Comparison of ENCODE assay signal across 12 cellular contexts in the genomic region with DNA sequence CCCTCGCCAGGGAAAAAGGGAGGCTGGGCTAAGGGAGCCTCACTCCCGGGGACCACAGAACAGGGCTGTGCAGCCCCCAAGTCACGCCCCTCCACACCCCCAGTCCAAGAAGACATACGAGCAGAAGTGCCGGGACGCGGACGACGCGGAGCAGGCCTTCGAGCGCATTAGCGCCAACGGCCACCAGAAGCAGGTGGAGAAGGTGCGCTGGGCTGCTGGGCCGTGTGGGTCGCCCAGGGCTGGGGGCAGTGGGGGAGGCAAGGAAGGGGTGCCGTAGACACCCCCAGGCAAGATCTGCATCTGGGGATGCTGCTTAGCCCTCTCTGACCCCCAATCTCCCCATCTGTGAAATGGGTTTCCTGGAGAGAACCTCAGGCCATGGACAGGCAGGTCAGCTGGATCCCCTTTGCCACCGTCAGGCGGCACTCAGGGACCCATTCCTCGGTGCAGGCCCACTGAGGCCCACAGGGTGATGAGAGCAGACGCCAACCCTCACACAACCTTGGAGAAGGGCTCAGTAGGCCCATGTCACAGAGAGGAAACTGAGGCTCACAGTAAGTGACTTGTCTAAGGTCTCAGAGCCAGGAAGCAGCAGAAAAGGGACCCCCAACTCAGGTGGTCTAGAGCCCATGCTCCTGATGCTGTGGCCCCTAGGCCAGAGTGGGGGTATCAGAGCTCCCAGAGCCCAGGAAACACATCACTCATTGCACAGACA. TPM values are rescaled to one million over a fixed set of nuclear protein-coding genes. Genes with fewer than 3 reads are reported as not detected.
DNase-seq lines count a peak whose midpoint lies in the region; ATAC-seq, FAIRE-seq and TF ChIP-seq lines count a peak whose summit lies in the region.
"Had no signal": no experiment of that assay in that cellular context is flagged by ENCODE, and none has a peak within 500 bp of the region (broad histone marks: within the 10 kb centered on the region; RNA-seq: fewer than 3 reads in every experiment).

No MANE protein-coding gene starts in this region.

- TF ChIP-seq POLR2A in H1 (IDR thresholded peaks at IDR 0.05; ENCODE audit: control extremely low read depth in 1 of 2, low read depth in 2 of 2, low read length in 2 of 2): no peak

- H2BK120ac ChIP-seq in H1 (replicated peaks; ENCODE audit: low read depth, low read length) (no peak overlapping the region), mesenchymal stem cell (ENCODE audit: low read depth, low read length) (no peak overlapping the region)

- H2BK20ac ChIP-seq in H1 (ENCODE audit: low read length): no peak overlapping the region; the same call in 1 of the 2 replicates

- no peaks in the 10 kb centered on the region for H3K9me3 Mint-ChIP-seq in MCF 10A (ENCODE audit: unreplicated experiment)

- no peak for ATAC-seq in upper lobe of right lung
- ATAC-seq in GM21515 (IDR thresholded peaks at IDR 0.05; ENCODE audit: unreplicated experiment): no peak
- ATAC-seq in HG03025 (IDR thresholded peaks at IDR 0.05; ENCODE audit: low FRiP score, unreplicated experiment): no peak

- FAIRE-seq in H1 (lab: Jason Lieb, UNC): no peak
- FAIRE-seq: colon had no signal

- WGBS in mammary epithelial cell (ENCODE audit: low coverage, missing lambda C conversion rate): 66% methylated on average over 8 of the region's 22 CpGs
- 50% methylated on average over 22 of the region's 22 CpGs; no CpG with 5 or more reads in 1 of the 2 experiments for WGBS in H1 (ENCODE audit: extremely low coverage in 1 of 2, insufficient coverage in 1 of 2, insufficient read length in 1 of 2, insufficient replicate concordance in 2 of 2, low coverage in 1 of 2, low lambda C conversion rate in 2 of 2, missing lambda C conversion rate in 1 of 2), 2 experiments
- WGBS in mesenchymal stem cell: 54% methylated on average over 21 of the region's 22 CpGs

- in situ Hi-C loops in mammary epithelial cell (cut with MboI; ENCODE audit: low sequenced_read_pairs in 2 of 2): no loop called here

- H4K20me1 ChIP-seq in mammary epithelial cell (ENCODE audit: insufficient read depth, low read length) (no peaks in the 10 kb centered on the region), H1 (replicated peaks in 1 of 2; ENCODE audit: control insufficient read depth in 1 of 2, insufficient read depth in 2 of 2, low read length in 2 of 2) (no peaks in the 10 kb centered on the region)

- no peaks in the 10 kb centered on the region for H3K36me3 Mint-ChIP-seq in MCF 10A (ENCODE audit: insufficient read depth, unreplicated experiment)

- no peaks in the 10 kb centered on the region for H3K9me3 ChIP-seq in mammary epithelial cell (replicated peaks; ENCODE audit: insufficient read depth, low read length)
- H3K9me3 ChIP-seq in H1 (ENCODE audit: insufficient read depth in 2 of 2, low read depth in 1 of 2, low read length in 1 of 2): no peaks in the 10 kb centered on the region
- no peaks in the 10 kb centered on the region for H3K9me3 ChIP-seq in mesenchymal stem cell (ENCODE audit: control insufficient read depth, low read length)
- H3K9me3 ChIP-seq in upper lobe of right lung: no peaks in the 10 kb centered on the region
- H3K9me3 ChIP-seq: BE2C had no signal

- peak overlapping the region; percentile 69 for H4K91ac ChIP-seq in H1 (replicated peaks; ENCODE audit: insufficient read length, low read length)
- no peak overlapping the region for H4K91ac ChIP-seq in mesenchymal stem cell (ENCODE audit: low read length)

- no peak for DNase-seq in mammary epithelial cell
- DNase-seq in MCF 10A (ENCODE audit: unreplicated experiment): no peak
- no peak for DNase-seq in H1 (ENCODE audit: low read depth in 1 of 2, low spot score in 2 of 2)
- DNase-seq in mesenchymal stem cell: no peak
- DNase-seq in upper lobe of right lung: peak; percentile 64
- no peak for DNase-seq in NCI-H2171 (lab: John Stamatoyannopoulos, UW)
- DNase-seq: NCI-H1436 had no signal

- H2BK12ac ChIP-seq in H1 (ENCODE audit: low read depth, low read length) (peak overlapping the region; percentile 27; the same call in 1 of the 2 replicates), mesenchymal stem cell (ENCODE audit: low read length in 2 of 2) (no peak overlapping the region)

- BruUV-seq in mammary epithelial cell (replicated peaks; lab: Mats Ljungman, UMichigan) (no TSS peak), MCF 10A (replicated peaks; lab: Mats Ljungman, UMichigan) (no TSS peak)

- no peak overlapping the region for H3K23ac ChIP-seq in H1 (ENCODE audit: insufficient read length)
- H3K23ac ChIP-seq in mesenchymal stem cell (ENCODE audit: low read length in 2 of 2): no peak overlapping the region

- H2BK5ac ChIP-seq in H1 (ENCODE audit: low read depth, low read length) (no peak overlapping the region; the same call in 1 of the 2 replicates), mesenchymal stem cell (ENCODE audit: low read depth, low read length, poor library complexity, severe bottlenecking) (no peak overlapping the region)

- H3K4me1 ChIP-seq in mammary epithelial cell (ENCODE audit: insufficient read depth, low read length) (no peaks in the 10 kb centered on the region), H1 (replicated peaks in 1 of 4; ENCODE audit: control insufficient read depth in 3 of 4, insufficient read depth in 4 of 4, low read length in 3 of 4) (peaks cover 0 to 24% (median 9%) of the 10 kb centered on the region in 4 experiments; a peak in 5 of 7 replicates), mesenchymal stem cell (ENCODE audit: control insufficient read depth, insufficient read depth, low read depth, low read length) (peaks cover 37% of the 10 kb centered on the region), upper lobe of right lung (no peaks in the 10 kb centered on the region)
- H3K4me1 ChIP-seq: BE2C had no signal

- peak overlapping the region; percentile 70 for H4K8ac ChIP-seq in H1 (ENCODE audit: extremely low read depth, insufficient read depth, low read length)
- peak overlapping the region; percentile 24 for H4K8ac ChIP-seq in mesenchymal stem cell (ENCODE audit: low read length)

- no peak overlapping the region for H3K14ac ChIP-seq in H1 (ENCODE audit: insufficient read length)
- peak overlapping the region in 1 of 2 experiments; percentile 26 for H3K14ac ChIP-seq in mesenchymal stem cell (ENCODE audit: low read length in 2 of 2)

- no peak overlapping the region for H3K4me3 Mint-ChIP-seq in MCF 10A (ENCODE audit: unreplicated experiment)

- H3K56ac ChIP-seq in H1 (replicated peaks; ENCODE audit: insufficient read length, low read depth, low read length): no peak overlapping the region

- no peak overlapping the region for H4K5ac ChIP-seq in H1 (ENCODE audit: insufficient read length, low read depth, low read length)

- H3K18ac ChIP-seq in H1 (ENCODE audit: extremely low read depth, low read length): no peak overlapping the region; the same call in 1 of the 2 replicates
- H3K18ac ChIP-seq in mesenchymal stem cell (ENCODE audit: low read depth in 1 of 2, low read length in 2 of 2): no peak overlapping the region

- POLR2A ChIA-PET in MCF 10A (lab: Yijun Ruan, JAX): interaction anchor here (0.5 kb wide), 1 partner anchor 43 kb away, joined by 3 read pairs; the partner anchor contains the start of gene TSPAN3
- POLR2A ChIA-PET in H1 (lab: Charles Lee; ENCODE audit: partially characterized antibody): interaction anchor here (1.0 kb wide), 1 partner anchor 24 kb away, joined by 3 read pairs; no protein-coding TSS in a partner anchor

- H3K27ac Mint-ChIP-seq in MCF 10A (ENCODE audit: low read depth, unreplicated experiment): no peak overlapping the region

- TF ChIP-seq RAD21 in H1 (IDR thresholded peaks at IDR 0.05 in 1 of 2, conservative IDR thresholded peaks at IDR 0.05 in 1 of 2; ENCODE audit: low read depth in 2 of 2, low read length in 2 of 2): no peak

- H3K79me2 ChIP-seq in mammary epithelial cell (ENCODE audit: insufficient read depth, low read length) (no peaks in the 10 kb centered on the region), H1 (ENCODE audit: control insufficient read depth in 1 of 2, insufficient read depth in 2 of 2, low read length in 2 of 2) (no peaks in the 10 kb centered on the region)

- H3K27me3 Mint-ChIP-seq in MCF 10A (ENCODE audit: insufficient read depth, unreplicated experiment): no peaks in the 10 kb centered on the region

- H3K36me3 ChIP-seq in mammary epithelial cell (ENCODE audit: insufficient read depth, low read length) (no peaks in the 10 kb centered on the region), H1 (ENCODE audit: control insufficient read depth in 2 of 4, insufficient read depth in 4 of 4, low read length in 3 of 4) (no peaks in the 10 kb centered on the region), mesenchymal stem cell (ENCODE audit: control insufficient read depth in 1 of 2, insufficient read depth in 2 of 2, low read depth in 1 of 2, low read length in 2 of 2) (no peaks in the 10 kb centered on the region), upper lobe of right lung (no peaks in the 10 kb centered on the region)
- H3K36me3 ChIP-seq: BE2C had no signal

- H2BK15ac ChIP-seq in H1 (ENCODE audit: low read length): 0 out of 2 replicates have a peak overlapping the region, but pooled peaks have one; percentile 29
- H2BK15ac ChIP-seq in mesenchymal stem cell (ENCODE audit: low read depth, poor library complexity, severe bottlenecking): no peak overlapping the region

- H3K27ac ChIP-seq in mammary epithelial cell (ENCODE audit: insufficient read depth, low read depth, low read length): no peak overlapping the region
- no peak overlapping the region for H3K27ac ChIP-seq in H1 (ENCODE audit: low read depth, low read length)
- H3K27ac ChIP-seq in mesenchymal stem cell (ENCODE audit: low read length, poor library complexity, severe bottlenecking): no peak overlapping the region
- H3K27ac ChIP-seq in upper lobe of right lung: no peak overlapping the region

- peaks cover 4% of the 10 kb centered on the region; the same call in 1 of the 2 replicates for H3K23me2 ChIP-seq in H1 (ENCODE audit: low read depth, low read length)

- H3K4me2 ChIP-seq in mammary epithelial cell (ENCODE audit: insufficient read depth, low read depth, low read length) (no peak overlapping the region), H1 (ENCODE audit: insufficient read depth in 1 of 2, low read depth in 2 of 2, low read length in 2 of 2) (peak overlapping the region; percentile 73 to 75), mesenchymal stem cell (ENCODE audit: low read length, poor library complexity, severe bottlenecking) (no peak overlapping the region)

- CTCF ChIA-PET in mammary epithelial cell (lab: Charles Lee; ENCODE audit: low non-redundant PET) (no interaction called here), MCF 10A (lab: Yijun Ruan, JAX) (interaction anchor here (0.9 kb wide), 1 partner anchor 704 kb away, joined by 3 read pairs; no protein-coding TSS in a partner anchor), H1 (lab: Charles Lee; ENCODE audit: partially characterized antibody) (interaction anchor here (1.2 to 2.9 kb wide), 6 partner anchors 13 to 514 kb away, joined by 3 to 16 read pairs (median 6); no protein-coding TSS in a partner anchor)

- TF ChIP-seq CTCF in mammary epithelial cell (conservative IDR thresholded peaks at IDR 0.05 in 1 of 2, IDR thresholded peaks at IDR 0.05 in 1 of 2; ENCODE audit: extremely low read depth in 1 of 2, insufficient read depth in 1 of 2, low read depth in 1 of 2, low read length in 2 of 2) (no peak), MCF 10A (IDR thresholded peaks at IDR 0.05; ENCODE audit: unreplicated experiment) (no peak), H1 (IDR thresholded peaks at IDR 0.05; ENCODE audit: control extremely low read depth in 1 of 3, insufficient read depth in 1 of 3, low read depth in 1 of 3, low read length in 3 of 3) (no peak), upper lobe of right lung (IDR thresholded peaks at IDR 0.05) (no peak)

- H3K9ac ChIP-seq in mammary epithelial cell (ENCODE audit: insufficient read depth, low read length) (no peak overlapping the region), H1 (replicated peaks in 1 of 4; ENCODE audit: extremely low read depth in 1 of 4, low read depth in 3 of 4, low read length in 3 of 4) (no peak overlapping the region; a peak in 1 of 7 replicates), mesenchymal stem cell (ENCODE audit: low read length) (no peak overlapping the region)

- H3K4ac ChIP-seq in H1 (replicated peaks; ENCODE audit: insufficient read length, low read depth, low read length): no peak overlapping the region
- H3K4ac ChIP-seq in mesenchymal stem cell (ENCODE audit: low read depth in 1 of 2, low read length in 2 of 2): no peak overlapping the region

- intact Hi-C loops in mammary epithelial cell (cut with micrococcal nuclease) (no loop called here), MCF 10A (cut with micrococcal nuclease) (loop anchor here (10.0 kb wide), 1 partner anchor 124 kb away; the partner anchor contains the start of gene SCAPER), upper lobe of right lung (cut with DNase I) (no loop called here)

- H3K79me1 ChIP-seq in H1 (ENCODE audit: low read depth, low read length) (no peaks in the 10 kb centered on the region), mesenchymal stem cell (replicated peaks; ENCODE audit: low read length, poor library complexity, severe bottlenecking) (no peaks in the 10 kb centered on the region)

- TF ChIP-seq EP300 in H1 (IDR thresholded peaks at IDR 0.05; ENCODE audit: borderline replicate concordance in 1 of 2, low read depth in 2 of 2, low read length in 2 of 2): no peak

- H3K4me3 ChIP-seq in mammary epithelial cell (replicated peaks in 1 of 3; ENCODE audit: insufficient read depth in 1 of 3, low read depth in 2 of 3, low read length in 3 of 3) (no peak overlapping the region), H1 (ENCODE audit: extremely low read depth in 1 of 4, insufficient read depth in 2 of 4, low read depth in 3 of 4, low read length in 4 of 4) (peak overlapping the region; percentile 21 to 54 (median 32); a peak in 4 of 8 replicates), mesenchymal stem cell (ENCODE audit: insufficient read depth in 1 of 2, low read depth in 1 of 2, low read length in 2 of 2) (peak overlapping the region in 1 of 2 experiments; percentile 47), upper lobe of right lung (no peak overlapping the region)

- dilution Hi-C loops in mammary epithelial cell (cut with HindIII; ENCODE audit: low sequenced_read_pairs): no loop called here

- 0 out of 2 replicates have a peak overlapping the region, but pooled peaks have one; percentile 46 for H2AK5ac ChIP-seq in H1 (ENCODE audit: low read depth, low read length)
- H2AK5ac ChIP-seq in mesenchymal stem cell (ENCODE audit: low read length, severe bottlenecking): no peak overlapping the region

- H3K4me1 Mint-ChIP-seq in MCF 10A (ENCODE audit: insufficient read depth, unreplicated experiment): no peaks in the 10 kb centered on the region

- peak overlapping the region; percentile 24 for H2AFZ ChIP-seq in mammary epithelial cell (ENCODE audit: low read depth, low read length)
- H2AFZ ChIP-seq in H1 (ENCODE audit: low read length): no peak overlapping the region; the same call in 1 of the 2 replicates
- no peak overlapping the region for H2AFZ ChIP-seq in mesenchymal stem cell (ENCODE audit: low read depth, low read length)

- H3K27me3 ChIP-seq in mammary epithelial cell (ENCODE audit: insufficient read depth, low read length): no peaks in the 10 kb centered on the region
- peaks cover 0 to 7% (median 0%) of the 10 kb centered on the region in 4 experiments; a peak in 4 of 7 replicates for H3K27me3 ChIP-seq in H1 (replicated peaks in 1 of 4; ENCODE audit: control insufficient read depth in 3 of 4, extremely low read depth in 1 of 4, insufficient read depth in 3 of 4, low read length in 3 of 4)
- peaks cover 10 to 41% of the 10 kb centered on the region in 2 experiments for H3K27me3 ChIP-seq in mesenchymal stem cell (ENCODE audit: control insufficient read depth in 1 of 2, insufficient read depth in 1 of 2, low read length in 2 of 2)
- no peaks in the 10 kb centered on the region for H3K27me3 ChIP-seq in upper lobe of right lung
- H3K27me3 ChIP-seq: BE2C had no signal

RNA-seq across cellular contexts. Expression of gene PSTPIP1, which starts 33.7 kb away (rescaled TPM):
- 1 to 10 TPM in 1 of 2 donors, under 1 TPM in 1; 0.67 to 3.5 TPM for total RNA-seq in mammary epithelial cell
- 2.1 TPM for polyA plus RNA-seq in mammary epithelial cell
- polyA minus RNA-seq in mammary epithelial cell: 3.3 TPM
- 1.2 TPM in 2 replicates for total RNA-seq in MCF 10A (2022)
- total RNA-seq in H1 (2021; fragmentation: NEBNext Ultra II Directional; extraction: Animal tissue kit (Norgen Biotek cat#: 25700)): 0.63 and 1.8 TPM in 2 replicates
- polyA plus RNA-seq in H1 (2011; rRNA removed): 1.6 and 3.0 TPM in 2 replicates
- 2.1 TPM for polyA plus RNA-seq in H1 (2011; cell fraction: cytosol; rRNA removed)
- 4.1 TPM for polyA plus RNA-seq in H1 (2011; cell fraction: nucleus; rRNA removed)
- polyA plus RNA-seq in H1 (2012, experiment 1 of 2): 1.2 to 3.1 TPM (median 2.2 TPM) in 3 of 4 replicates, not detected in the other
- 1.1 TPM for polyA plus RNA-seq in H1 (2012, experiment 2 of 2)
- 0.95 TPM for polyA plus RNA-seq in H1 (2013, experiment 1 of 2)
- 1.7 TPM for polyA plus RNA-seq in H1 (2013, experiment 2 of 2)
- 0.32 and 0.60 TPM in 2 replicates for polyA minus RNA-seq in H1 (2011; rRNA and poly(A)+ RNA removed)
- polyA minus RNA-seq in H1 (2011; cell fraction: cytosol; rRNA and poly(A)+ RNA removed): not detected
- 1.1 TPM for polyA minus RNA-seq in H1 (2011; cell fraction: nucleus; rRNA and poly(A)+ RNA removed)
- not detected for polyA plus RNA-seq in mesenchymal stem cell (2013, experiment 1 of 2)
- polyA plus RNA-seq in mesenchymal stem cell (2013, experiment 2 of 2): not detected
- total RNA-seq in upper lobe of right lung: 16.0 TPM
- total RNA-seq: RPMI7951 had no signal

RNA-seq across cellular contexts. Expression of gene TSPAN3, which starts 42.3 kb away (rescaled TPM):
- total RNA-seq in mammary epithelial cell: 100 to 1,000 TPM in 1 of 2 donors, 10 to 100 TPM in 1; 80.0 to 100 TPM
- polyA plus RNA-seq in mammary epithelial cell: 148 TPM
- 227 TPM for polyA minus RNA-seq in mammary epithelial cell
- 96.6 and 96.8 TPM in 2 replicates for total RNA-seq in MCF 10A (2022)
- 107 and 112 TPM in 2 replicates for total RNA-seq in H1 (2021; fragmentation: NEBNext Ultra II Directional; extraction: Animal tissue kit (Norgen Biotek cat#: 25700))
- polyA plus RNA-seq in H1 (2011; rRNA removed): 172 and 238 TPM in 2 replicates
- polyA plus RNA-seq in H1 (2011; cell fraction: cytosol; rRNA removed): 185 TPM
- polyA plus RNA-seq in H1 (2011; cell fraction: nucleus; rRNA removed): 71.9 TPM
- polyA plus RNA-seq in H1 (2012, experiment 1 of 2): 145 to 155 TPM (median 153 TPM) in 4 replicates
- 35.1 TPM for polyA plus RNA-seq in H1 (2012, experiment 2 of 2)
- polyA plus RNA-seq in H1 (2013, experiment 1 of 2): 119 TPM
- 154 TPM for polyA plus RNA-seq in H1 (2013, experiment 2 of 2)
- polyA minus RNA-seq in H1 (2011; rRNA and poly(A)+ RNA removed): 197 and 215 TPM in 2 replicates
- polyA minus RNA-seq in H1 (2011; cell fraction: cytosol; rRNA and poly(A)+ RNA removed): 77.6 TPM
- polyA minus RNA-seq in H1 (2011; cell fraction: nucleus; rRNA and poly(A)+ RNA removed): 44.1 TPM
- 226 TPM for polyA plus RNA-seq in mesenchymal stem cell (2013, experiment 1 of 2)
- 236 TPM for polyA plus RNA-seq in mesenchymal stem cell (2013, experiment 2 of 2)
- 359 TPM for total RNA-seq in upper lobe of right lung

Comparison
In these comparisons a context has a peak if more than half of its experiments do, and no peak if none do; other contexts are left out.
1. H3K4me2 ChIP-seq: peak in H1 (2 of 2); none in mammary epithelial cell (single experiment) and mesenchymal stem cell (single experiment).
2. H3K4me3 ChIP-seq: peak in H1 (4 of 4); none in mammary epithelial cell (0 of 3) and upper lobe of right lung (single experiment).